In genomic region chr1:14778882-14779594, GRCh38 we compare ENCODE assay signal across 8 cellular contexts.
DNase-seq lines count a peak whose midpoint lies in the region; ATAC-seq and TF ChIP-seq lines count a peak whose summit lies in the region.

No MANE protein-coding gene starts in this region.

- DNase-seq in GM19240 (ENCODE audit: insufficient read length, low spot score) = peak; percentile 40
- peak; percentile 63 for DNase-seq in SK-MEL-5 (ENCODE audit: low read depth, low spot score)
- DNase-seq in epithelial cell of proximal tubule (ENCODE audit: low read depth) = no peak
- DNase-seq in HPDE6-E6E7 (ENCODE audit: extremely low spot score) = no peak
- DNase-seq in stimulated activated naive CD4-positive, alpha-beta T cell treated with Interleukin-2 at 50 U/mL for 16 hours (lab: John Stamatoyannopoulos, UW) = no peak

- no peak overlapping the region for H2AFZ ChIP-seq in parathyroid adenoma

- H3K79me2 ChIP-seq in parathyroid adenoma = no peaks in the 10 kb centered on the region

- no peaks in the 10 kb centered on the region for H3K36me3 ChIP-seq in BLaER1 treated with 17β-estradiol and CSF1 and Interleukin-3, amounts not matched to agents 10 nM and 100 nM
- H3K36me3 ChIP-seq in parathyroid adenoma (ENCODE audit: control insufficient read depth, insufficient read depth, low read length) = no peaks in the 10 kb centered on the region

- H3K27ac ChIP-seq in BLaER1 treated with 17β-estradiol and CSF1 and Interleukin-3, amounts not matched to agents 10 nM and 100 nM = peak overlapping the region in 8 of 11 experiments; percentile 70 to 88 (median 80); a peak in 16 of 22 replicates
- no peak overlapping the region for H3K27ac ChIP-seq in parathyroid adenoma

- H3K27me3 ChIP-seq in BLaER1 treated with 17β-estradiol and CSF1 and Interleukin-3, amounts not matched to agents 10 nM and 100 nM = no peaks in the 10 kb centered on the region
- no peaks in the 10 kb centered on the region for H3K27me3 ChIP-seq in parathyroid adenoma (ENCODE audit: control insufficient read depth, insufficient read depth, low read length)

- no peaks in the 10 kb centered on the region for H4K20me1 ChIP-seq in BLaER1 treated with 17β-estradiol and CSF1 and Interleukin-3, amounts not matched to agents 10 nM and 100 nM

- H3K9me3 ChIP-seq in BLaER1 treated with 17β-estradiol and CSF1 and Interleukin-3, amounts not matched to agents 10 nM and 100 nM (replicated peaks in 1 of 11) = peaks cover 0 to 20% (median 5%) of the 10 kb centered on the region in 11 experiments; a peak in 10 of 22 replicates
- H3K9me3 ChIP-seq in parathyroid adenoma (ENCODE audit: control insufficient read depth, low read length) = no peaks in the 10 kb centered on the region

- in situ Hi-C loops in SK-MEL-5 (cut with HindIII; ENCODE audit: low pct_unique_long_range_greater_than_20kb, low sequenced_read_pairs) = no loop called here

- H3K4me2 ChIP-seq in BLaER1 treated with 17β-estradiol and CSF1 and Interleukin-3, amounts not matched to agents 10 nM and 100 nM = peak overlapping the region; percentile 43 to 92 (median 79); a peak in 19 of 22 replicates
- H3K4me2 ChIP-seq in parathyroid adenoma (ENCODE audit: low read length) = no peak overlapping the region

- peaks cover 18 to 68% (median 55%) of the 10 kb centered on the region in 10 experiments for H3K4me1 ChIP-seq in BLaER1 treated with 17β-estradiol and CSF1 and Interleukin-3, amounts not matched to agents 10 nM and 100 nM
- H3K4me1 ChIP-seq in parathyroid adenoma = no peaks in the 10 kb centered on the region

- H3K4me3 ChIP-seq in BLaER1 treated with 17β-estradiol and CSF1 and Interleukin-3, amounts not matched to agents 10 nM and 100 nM = no peak overlapping the region
- H3K4me3 ChIP-seq in epithelial cell of proximal tubule (ENCODE audit: low read depth, low read length) = no peak overlapping the region
- H3K4me3 ChIP-seq in parathyroid adenoma (ENCODE audit: low read depth, low read length) = no peak overlapping the region

- peak; percentile 91 for TF ChIP-seq CTCF in epithelial cell of proximal tubule (conservative IDR thresholded peaks at IDR 0.05; ENCODE audit: low read depth, low read length)
- peak; percentile 44 for TF ChIP-seq CTCF in parathyroid adenoma (IDR thresholded peaks at IDR 0.05)

- H3K9ac ChIP-seq in BLaER1 treated with 17β-estradiol and CSF1 and Interleukin-3, amounts not matched to agents 10 nM and 100 nM = peak overlapping the region in 8 of 11 experiments; percentile 43 to 73 (median 58); a peak in 12 of 22 replicates
- H3K9ac ChIP-seq in parathyroid adenoma = no peak overlapping the region

- no peak for ATAC-seq in HG02852 (IDR thresholded peaks at IDR 0.05; ENCODE audit: unreplicated experiment)

Comparison
In these comparisons a context has a peak if more than half of its experiments do, and no peak if none do; other contexts are left out.
1. DNase-seq: peak in GM19240 (single experiment) and SK-MEL-5 (single experiment); none in epithelial cell of proximal tubule (single experiment), HPDE6-E6E7 (single experiment) and stimulated activated naive CD4-positive, alpha-beta T cell treated with Interleukin-2 at 50 U/mL for 16 hours (single experiment).